Comparison of ENCODE assay signal across 2 cellular contexts in genomic region chr4:76687730-76688441, GRCh38.
TF ChIP-seq lines count a peak whose summit lies in the region.

No MANE protein-coding gene starts in this region.

TF ChIP-seq in neural cell, 6 proteins besides CTCF, POLR2A, EP300 and RAD21:
- peak; percentile 68 for TF ChIP-seq POLR2AphosphoS5 (IDR thresholded peaks at IDR 0.05)
- peak; percentile 40 for TF ChIP-seq MXI1 (conservative IDR thresholded peaks at IDR 0.05; ENCODE audit: poor library complexity, severe bottlenecking)
- no peak for TF ChIP-seq SMC3 (conservative IDR thresholded peaks at IDR 0.05; ENCODE audit: poor library complexity)
- TF ChIP-seq, protein P1, sequence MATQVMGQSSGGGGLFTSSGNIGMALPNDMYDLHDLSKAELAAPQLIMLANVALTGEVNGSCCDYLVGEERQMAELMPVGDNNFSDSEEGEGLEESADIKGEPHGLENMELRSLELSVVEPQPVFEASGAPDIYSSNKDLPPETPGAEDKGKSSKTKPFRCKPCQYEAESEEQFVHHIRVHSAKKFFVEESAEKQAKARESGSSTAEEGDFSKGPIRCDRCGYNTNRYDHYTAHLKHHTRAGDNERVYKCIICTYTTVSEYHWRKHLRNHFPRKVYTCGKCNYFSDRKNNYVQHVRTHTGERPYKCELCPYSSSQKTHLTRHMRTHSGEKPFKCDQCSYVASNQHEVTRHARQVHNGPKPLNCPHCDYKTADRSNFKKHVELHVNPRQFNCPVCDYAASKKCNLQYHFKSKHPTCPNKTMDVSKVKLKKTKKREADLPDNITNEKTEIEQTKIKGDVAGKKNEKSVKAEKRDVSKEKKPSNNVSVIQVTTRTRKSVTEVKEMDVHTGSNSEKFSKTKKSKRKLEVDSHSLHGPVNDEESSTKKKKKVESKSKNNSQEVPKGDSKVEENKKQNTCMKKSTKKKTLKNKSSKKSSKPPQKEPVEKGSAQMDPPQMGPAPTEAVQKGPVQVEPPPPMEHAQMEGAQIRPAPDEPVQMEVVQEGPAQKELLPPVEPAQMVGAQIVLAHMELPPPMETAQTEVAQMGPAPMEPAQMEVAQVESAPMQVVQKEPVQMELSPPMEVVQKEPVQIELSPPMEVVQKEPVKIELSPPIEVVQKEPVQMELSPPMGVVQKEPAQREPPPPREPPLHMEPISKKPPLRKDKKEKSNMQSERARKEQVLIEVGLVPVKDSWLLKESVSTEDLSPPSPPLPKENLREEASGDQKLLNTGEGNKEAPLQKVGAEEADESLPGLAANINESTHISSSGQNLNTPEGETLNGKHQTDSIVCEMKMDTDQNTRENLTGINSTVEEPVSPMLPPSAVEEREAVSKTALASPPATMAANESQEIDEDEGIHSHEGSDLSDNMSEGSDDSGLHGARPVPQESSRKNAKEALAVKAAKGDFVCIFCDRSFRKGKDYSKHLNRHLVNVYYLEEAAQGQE (IDR thresholded peaks at IDR 0.05; ENCODE audit: borderline replicate concordance) = peak; percentile 43

TF ChIP-seq in HepG2, 621 proteins besides CTCF, POLR2A, EP300 and RAD21:
- TF ChIP-seq TBX3 (IDR thresholded peaks at IDR 0.05; ENCODE audit: borderline replicate concordance) (no peak), SRSF1 (optimal IDR thresholded peaks at IDR 0.05; ENCODE audit: low read depth, low read length) (no peak), ZKSCAN5 (CRISPR knock-in tag; IDR thresholded peaks at IDR 0.05) (no peak), MAX (IDR thresholded peaks at IDR 0.05) (no peak), PRPF4 (IDR thresholded peaks at IDR 0.05; ENCODE audit: low read depth, low read length, poor library complexity, severe bottlenecking) (no peak), SSRP1 (CRISPR knock-in tag; IDR thresholded peaks at IDR 0.05) (no peak), GTF2F1 (IDR thresholded peaks at IDR 0.05; ENCODE audit: low read length) (no peak), CREM (IDR thresholded peaks at IDR 0.05) (no peak), CREM (CRISPR knock-in tag; IDR thresholded peaks at IDR 0.05) (no peak), ZNF687 (CRISPR knock-in tag; IDR thresholded peaks at IDR 0.05) (no peak), ZNF609 (CRISPR knock-in tag; IDR thresholded peaks at IDR 0.05; ENCODE audit: borderline replicate concordance) (no peak), ARNT (IDR thresholded peaks at IDR 0.05) (no peak), TRIM24 (CRISPR knock-in tag; IDR thresholded peaks at IDR 0.05) (no peak), ZNF326 (CRISPR knock-in tag; IDR thresholded peaks at IDR 0.05; ENCODE audit: borderline replicate concordance) (no peak), AGO2 (optimal IDR thresholded peaks at IDR 0.05; ENCODE audit: low read depth, low read length) (no peak), ISX (CRISPR knock-in tag; conservative IDR thresholded peaks at IDR 0.05) (no peak), SIN3A (IDR thresholded peaks at IDR 0.05; ENCODE audit: borderline replicate concordance, low read depth, low read length) (no peak)
- TF ChIP-seq, protein P2, sequence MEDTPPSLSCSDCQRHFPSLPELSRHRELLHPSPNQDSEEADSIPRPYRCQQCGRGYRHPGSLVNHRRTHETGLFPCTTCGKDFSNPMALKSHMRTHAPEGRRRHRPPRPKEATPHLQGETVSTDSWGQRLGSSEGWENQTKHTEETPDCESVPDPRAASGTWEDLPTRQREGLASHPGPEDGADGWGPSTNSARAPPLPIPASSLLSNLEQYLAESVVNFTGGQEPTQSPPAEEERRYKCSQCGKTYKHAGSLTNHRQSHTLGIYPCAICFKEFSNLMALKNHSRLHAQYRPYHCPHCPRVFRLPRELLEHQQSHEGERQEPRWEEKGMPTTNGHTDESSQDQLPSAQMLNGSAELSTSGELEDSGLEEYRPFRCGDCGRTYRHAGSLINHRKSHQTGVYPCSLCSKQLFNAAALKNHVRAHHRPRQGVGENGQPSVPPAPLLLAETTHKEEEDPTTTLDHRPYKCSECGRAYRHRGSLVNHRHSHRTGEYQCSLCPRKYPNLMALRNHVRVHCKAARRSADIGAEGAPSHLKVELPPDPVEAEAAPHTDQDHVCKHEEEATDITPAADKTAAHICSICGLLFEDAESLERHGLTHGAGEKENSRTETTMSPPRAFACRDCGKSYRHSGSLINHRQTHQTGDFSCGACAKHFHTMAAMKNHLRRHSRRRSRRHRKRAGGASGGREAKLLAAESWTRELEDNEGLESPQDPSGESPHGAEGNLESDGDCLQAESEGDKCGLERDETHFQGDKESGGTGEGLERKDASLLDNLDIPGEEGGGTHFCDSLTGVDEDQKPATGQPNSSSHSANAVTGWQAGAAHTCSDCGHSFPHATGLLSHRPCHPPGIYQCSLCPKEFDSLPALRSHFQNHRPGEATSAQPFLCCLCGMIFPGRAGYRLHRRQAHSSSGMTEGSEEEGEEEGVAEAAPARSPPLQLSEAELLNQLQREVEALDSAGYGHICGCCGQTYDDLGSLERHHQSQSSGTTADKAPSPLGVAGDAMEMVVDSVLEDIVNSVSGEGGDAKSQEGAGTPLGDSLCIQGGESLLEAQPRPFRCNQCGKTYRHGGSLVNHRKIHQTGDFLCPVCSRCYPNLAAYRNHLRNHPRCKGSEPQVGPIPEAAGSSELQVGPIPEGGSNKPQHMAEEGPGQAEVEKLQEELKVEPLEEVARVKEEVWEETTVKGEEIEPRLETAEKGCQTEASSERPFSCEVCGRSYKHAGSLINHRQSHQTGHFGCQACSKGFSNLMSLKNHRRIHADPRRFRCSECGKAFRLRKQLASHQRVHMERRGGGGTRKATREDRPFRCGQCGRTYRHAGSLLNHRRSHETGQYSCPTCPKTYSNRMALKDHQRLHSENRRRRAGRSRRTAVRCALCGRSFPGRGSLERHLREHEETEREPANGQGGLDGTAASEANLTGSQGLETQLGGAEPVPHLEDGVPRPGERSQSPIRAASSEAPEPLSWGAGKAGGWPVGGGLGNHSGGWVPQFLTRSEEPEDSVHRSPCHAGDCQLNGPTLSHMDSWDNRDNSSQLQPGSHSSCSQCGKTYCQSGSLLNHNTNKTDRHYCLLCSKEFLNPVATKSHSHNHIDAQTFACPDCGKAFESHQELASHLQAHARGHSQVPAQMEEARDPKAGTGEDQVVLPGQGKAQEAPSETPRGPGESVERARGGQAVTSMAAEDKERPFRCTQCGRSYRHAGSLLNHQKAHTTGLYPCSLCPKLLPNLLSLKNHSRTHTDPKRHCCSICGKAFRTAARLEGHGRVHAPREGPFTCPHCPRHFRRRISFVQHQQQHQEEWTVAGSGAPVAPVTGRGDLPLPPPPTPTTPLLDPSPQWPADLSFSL (CRISPR knock-in tag; IDR thresholded peaks at IDR 0.05) = no peak
